In the genomic region with DNA sequence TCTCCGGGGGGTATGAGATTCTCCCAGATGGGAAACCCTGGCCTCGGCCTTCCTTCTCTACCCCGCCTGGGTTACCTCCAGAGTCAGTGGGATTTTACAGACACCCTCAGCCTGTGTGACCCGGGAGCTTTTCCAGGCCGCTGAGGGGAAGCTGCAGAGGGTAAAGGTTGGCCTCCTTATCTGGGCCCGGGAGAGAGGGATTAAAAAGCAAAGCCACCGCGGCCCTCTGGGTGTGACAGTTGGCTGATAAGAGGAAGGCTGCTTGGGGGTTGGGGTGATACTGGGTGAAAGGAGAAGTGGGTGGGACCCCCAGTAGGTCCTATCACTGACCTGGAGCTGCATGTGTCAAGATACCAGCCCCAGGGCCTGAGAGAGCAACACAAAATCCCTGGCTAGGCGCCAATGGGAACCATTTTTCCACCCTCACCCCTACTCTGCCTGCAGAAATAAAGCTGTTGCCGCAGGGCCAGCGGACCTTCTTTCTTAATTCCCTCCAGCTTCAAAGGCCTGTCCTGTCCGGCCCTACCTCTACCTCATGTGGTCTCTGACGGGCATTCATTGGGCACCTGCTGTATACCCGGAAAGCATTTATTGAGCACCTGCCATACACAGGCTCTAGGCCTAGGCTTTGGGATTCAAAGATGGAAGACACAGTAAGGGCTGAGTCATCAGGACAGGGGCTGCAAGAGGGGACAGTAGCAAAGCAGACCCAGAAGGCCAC, we compare ENCODE assay signal across 1 cellular context.
TF ChIP-seq lines count a peak whose summit lies in the region.

No MANE protein-coding gene starts in this region.

TF ChIP-seq in liver, 16 proteins besides CTCF, POLR2A, EP300 and RAD21 (continued from another document):
- TF ChIP-seq, protein P1, sequence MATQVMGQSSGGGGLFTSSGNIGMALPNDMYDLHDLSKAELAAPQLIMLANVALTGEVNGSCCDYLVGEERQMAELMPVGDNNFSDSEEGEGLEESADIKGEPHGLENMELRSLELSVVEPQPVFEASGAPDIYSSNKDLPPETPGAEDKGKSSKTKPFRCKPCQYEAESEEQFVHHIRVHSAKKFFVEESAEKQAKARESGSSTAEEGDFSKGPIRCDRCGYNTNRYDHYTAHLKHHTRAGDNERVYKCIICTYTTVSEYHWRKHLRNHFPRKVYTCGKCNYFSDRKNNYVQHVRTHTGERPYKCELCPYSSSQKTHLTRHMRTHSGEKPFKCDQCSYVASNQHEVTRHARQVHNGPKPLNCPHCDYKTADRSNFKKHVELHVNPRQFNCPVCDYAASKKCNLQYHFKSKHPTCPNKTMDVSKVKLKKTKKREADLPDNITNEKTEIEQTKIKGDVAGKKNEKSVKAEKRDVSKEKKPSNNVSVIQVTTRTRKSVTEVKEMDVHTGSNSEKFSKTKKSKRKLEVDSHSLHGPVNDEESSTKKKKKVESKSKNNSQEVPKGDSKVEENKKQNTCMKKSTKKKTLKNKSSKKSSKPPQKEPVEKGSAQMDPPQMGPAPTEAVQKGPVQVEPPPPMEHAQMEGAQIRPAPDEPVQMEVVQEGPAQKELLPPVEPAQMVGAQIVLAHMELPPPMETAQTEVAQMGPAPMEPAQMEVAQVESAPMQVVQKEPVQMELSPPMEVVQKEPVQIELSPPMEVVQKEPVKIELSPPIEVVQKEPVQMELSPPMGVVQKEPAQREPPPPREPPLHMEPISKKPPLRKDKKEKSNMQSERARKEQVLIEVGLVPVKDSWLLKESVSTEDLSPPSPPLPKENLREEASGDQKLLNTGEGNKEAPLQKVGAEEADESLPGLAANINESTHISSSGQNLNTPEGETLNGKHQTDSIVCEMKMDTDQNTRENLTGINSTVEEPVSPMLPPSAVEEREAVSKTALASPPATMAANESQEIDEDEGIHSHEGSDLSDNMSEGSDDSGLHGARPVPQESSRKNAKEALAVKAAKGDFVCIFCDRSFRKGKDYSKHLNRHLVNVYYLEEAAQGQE (IDR thresholded peaks at IDR 0.05) = peak; percentile 35
- peak; percentile 65 for TF ChIP-seq HNF4G (IDR thresholded peaks at IDR 0.05)
- TF ChIP-seq FOXA1 (IDR thresholded peaks at IDR 0.05) = no peak
- TF ChIP-seq SP1 (IDR thresholded peaks at IDR 0.05) = peak; percentile 97
- TF ChIP-seq TAF1 (conservative IDR thresholded peaks at IDR 0.05) = peak; percentile 16
- peak; percentile 85 to 89 for TF ChIP-seq HNF4A (conservative IDR thresholded peaks at IDR 0.05)
